Comparison of ENCODE assay signal across 26 cellular contexts in genomic region chr17:43524945-43525575, GRCh38. TPM values are rescaled to one million over a fixed set of nuclear protein-coding genes. Genes with fewer than 3 reads are reported as not detected.
DNase-seq lines count a peak whose midpoint lies in the region; ATAC-seq and TF ChIP-seq lines count a peak whose summit lies in the region.
"Had no signal": no experiment of that assay in that cellular context is flagged by ENCODE, and none has a peak within 500 bp of the region (broad histone marks: within the 10 kb centered on the region; RNA-seq: fewer than 3 reads in every experiment).

No MANE protein-coding gene starts in this region.

- H4K91ac ChIP-seq in IMR-90 (ENCODE audit: insufficient read depth, low read depth, low read length) = peak overlapping the region; percentile 55

- DNase-seq in EH (ENCODE audit: low read depth) = peak; percentile 52
- peak; percentile 27 for DNase-seq in IMR-90
- DNase-seq in choroid plexus epithelial cell (ENCODE audit: low read depth) = peak; percentile 66
- DNase-seq in osteocyte (ENCODE audit: extremely low spot score, unreplicated experiment) = no peak
- no peak for DNase-seq in activated CD4-positive, alpha-beta memory T cell treated with anti-CD3 and anti-CD28 coated beads, Interleukin-2, amount 10 ng/mL, durations not matched to agents 7 days and 5 days
- DNase-seq in DMS153 treated with DMSO at 0.1 percent for 48 hours (lab: John Stamatoyannopoulos, UW; ENCODE audit: unreplicated experiment) = no peak
- DNase-seq: activated CD4-positive, alpha-beta T cell treated with anti-CD3 and anti-CD28 coated beads for 36 hours; activated naive CD8-positive, alpha-beta T cell treated with anti-CD3 and anti-CD28 coated beads, Interleukin-2, amount 50 U/mL, for 24 hours; AML-193; gastrocnemius medialis; NCI-H146; NCI-H2171; NCI-H526; stimulated activated CD4-positive, alpha-beta T cell treated with anti-CD3 and anti-CD28 coated beads, Interleukin-2, amount 100 ng/mL, for 24 hours; stimulated activated naive CD8-positive, alpha-beta T cell treated with anti-CD3 and anti-CD28 coated beads, Interleukin-15, amount 100 ng/mL, for 72 hours; T-cell; transverse colon had no signal

- H3K36me3 Mint-ChIP-seq in osteocyte (ENCODE audit: unreplicated experiment) = peaks cover 32% of the 10 kb centered on the region
- peaks cover 40% of the 10 kb centered on the region for H3K36me3 Mint-ChIP-seq in activated CD4-positive, alpha-beta memory T cell treated with anti-CD3 and anti-CD28 coated beads, Interleukin-2, amount 10 ng/mL, durations not matched to agents 7 days and 5 days (ENCODE audit: low read depth)

- peak overlapping the region; percentile 18; the same call in 1 of the 2 replicates for H2BK120ac ChIP-seq in IMR-90 (ENCODE audit: low read depth, low read length)

- H3K27ac Mint-ChIP-seq in osteocyte (ENCODE audit: unreplicated experiment) = peak overlapping the region; percentile 89
- no peak overlapping the region for H3K27ac Mint-ChIP-seq in activated CD4-positive, alpha-beta memory T cell treated with anti-CD3 and anti-CD28 coated beads, Interleukin-2, amount 10 ng/mL, durations not matched to agents 7 days and 5 days
- H3K27ac Mint-ChIP-seq: activated CD4-positive, alpha-beta T cell treated with anti-CD3 and anti-CD28 coated beads for 36 hours; activated naive CD8-positive, alpha-beta T cell treated with anti-CD3 and anti-CD28 coated beads, Interleukin-2, amount 50 U/mL, for 24 hours; activated T-helper 17 cell treated with anti-CD3 and anti-CD28 coated beads, Interleukin-2, amount 50 U/mL, for 72 hours; IgD-negative memory B cell; mesothelial cell of epicardium; nephron; T-cell had no signal

- CTCF ChIA-PET in IMR-90 (lab: Yijun Ruan, JAX) = interaction anchor here (0.7 kb wide), 1 partner anchor 145 kb away, joined by 3 read pairs; no protein-coding TSS in a partner anchor
- CTCF ChIA-PET in activated CD4-positive, alpha-beta memory T cell treated with anti-CD3 and anti-CD28 coated beads, Interleukin-2, amount 10 ng/mL, durations not matched to agents 7 days and 5 days (lab: Charles Lee) = no interaction called here

- H3K4ac ChIP-seq in IMR-90 (ENCODE audit: low read depth, low read length) = peak overlapping the region; percentile 72

- H3K56ac ChIP-seq in IMR-90 (ENCODE audit: extremely low read depth, insufficient read depth, low read length) = no peak overlapping the region

- H3K27me3 ChIP-seq in IMR-90 (ENCODE audit: control insufficient read depth, insufficient read depth, low read length) = no peaks in the 10 kb centered on the region
- H3K27me3 ChIP-seq: cardiac muscle cell, dorsolateral prefrontal cortex, gastrocnemius medialis, transverse colon had no signal

- H2BK20ac ChIP-seq in IMR-90 (ENCODE audit: low read depth, low read length) = no peak overlapping the region

- no peak for TF ChIP-seq CTCF in IMR-90 (conservative IDR thresholded peaks at IDR 0.05; ENCODE audit: low read depth, low read length)
- no peak for TF ChIP-seq CTCF in choroid plexus epithelial cell (conservative IDR thresholded peaks at IDR 0.05; ENCODE audit: low read depth, low read length)
- no peak for TF ChIP-seq CTCF in osteocyte (IDR thresholded peaks at IDR 0.05)

- BruUV-seq in IMR-90 (replicated peaks; lab: Mats Ljungman, UMichigan) = no TSS peak

- in situ Hi-C loops in IMR-90 (cut with MboI; ENCODE audit: low sequenced_read_pairs) = loop anchor here (5.0 kb wide), 1 partner anchor 147 kb away; no protein-coding TSS in a partner anchor

- peak overlapping the region; percentile 77; the same call in 1 of the 2 replicates for H3K14ac ChIP-seq in IMR-90 (replicated peaks; ENCODE audit: low read depth, low read length)

- ATAC-seq in IMR-90 (ENCODE audit: low read depth) = peak; percentile 47
- no peak for ATAC-seq in GM18868 (IDR thresholded peaks at IDR 0.05; ENCODE audit: unreplicated experiment)
- ATAC-seq in GM19455 (IDR thresholded peaks at IDR 0.05; ENCODE audit: unreplicated experiment) = no peak
- ATAC-seq: activated CD4-positive, alpha-beta T cell treated with anti-CD3 and anti-CD28 coated beads for 36 hours; activated naive CD8-positive, alpha-beta T cell treated with anti-CD3 and anti-CD28 coated beads, Interleukin-2, amount 50 U/mL, for 24 hours; activated T-helper 17 cell treated with anti-CD3 and anti-CD28 coated beads, Interleukin-2, amount 50 U/mL, for 72 hours; gastrocnemius medialis; stimulated activated naive CD8-positive, alpha-beta T cell treated with anti-CD3 and anti-CD28 coated beads, Interleukin-15, amount 100 ng/mL, for 72 hours; T-cell had no signal

- intact Hi-C loops in IMR-90 (cut with micrococcal nuclease) = no loop called here

- no peak overlapping the region for H2BK5ac ChIP-seq in IMR-90 (ENCODE audit: low read depth, low read length, poor library complexity, severe bottlenecking)

- TF ChIP-seq RAD21 in IMR-90 (IDR thresholded peaks at IDR 0.05; ENCODE audit: low read length) = no peak

- peaks cover 3 to 44% of the 10 kb centered on the region in 2 experiments; a peak in 2 of 4 replicates for H3K79me1 ChIP-seq in IMR-90 (ENCODE audit: low read depth in 1 of 2, low read length in 2 of 2)

- H3K9ac ChIP-seq in IMR-90 (ENCODE audit: low read depth, low read length) = no peak overlapping the region

- H3K4me1 ChIP-seq in IMR-90 (ENCODE audit: control insufficient read depth, insufficient read depth, low read length) = peaks cover 10% of the 10 kb centered on the region

- H3K9me3 ChIP-seq in IMR-90 (ENCODE audit: control insufficient read depth, insufficient read depth, low read length) = no peaks in the 10 kb centered on the region
- H3K9me3 ChIP-seq: gastrocnemius medialis, transverse colon had no signal

- H3K27me3 Mint-ChIP-seq in osteocyte (ENCODE audit: unreplicated experiment) = no peaks in the 10 kb centered on the region
- no peaks in the 10 kb centered on the region for H3K27me3 Mint-ChIP-seq in activated CD4-positive, alpha-beta memory T cell treated with anti-CD3 and anti-CD28 coated beads, Interleukin-2, amount 10 ng/mL, durations not matched to agents 7 days and 5 days
- H3K27me3 Mint-ChIP-seq: activated CD4-positive, alpha-beta T cell treated with anti-CD3 and anti-CD28 coated beads for 36 hours; activated naive CD8-positive, alpha-beta T cell treated with anti-CD3 and anti-CD28 coated beads, Interleukin-2, amount 50 U/mL, for 24 hours; activated T-helper 17 cell treated with anti-CD3 and anti-CD28 coated beads, Interleukin-2, amount 50 U/mL, for 72 hours; IgD-negative memory B cell; stimulated activated naive CD8-positive, alpha-beta T cell treated with anti-CD3 and anti-CD28 coated beads, Interleukin-15, amount 100 ng/mL, for 72 hours; T-cell had no signal

- no peak overlapping the region for H3K27ac ChIP-seq in IMR-90 (ENCODE audit: insufficient read depth, low read length)
- H3K27ac ChIP-seq: cardiac muscle cell, gastrocnemius medialis, HL-60, transverse colon had no signal

- H2AK9ac ChIP-seq in IMR-90 (replicated peaks; ENCODE audit: low read depth, low read length, poor library complexity) = peak overlapping the region; percentile 66

- POLR2A ChIA-PET in IMR-90 (lab: Charles Lee; ENCODE audit: unreplicated experiment) = no interaction called here
- POLR2A ChIA-PET in activated CD4-positive, alpha-beta memory T cell treated with anti-CD3 and anti-CD28 coated beads, Interleukin-2, amount 10 ng/mL, durations not matched to agents 7 days and 5 days (lab: Charles Lee) = no interaction called here

- WGBS in IMR-90 (ENCODE audit: extremely low coverage in 2 of 2, insufficient read length in 1 of 2), 2 experiments = 93% methylated on average over 2 of the region's 8 CpGs; no CpG with 5 or more reads in 1 of the 2 experiments

- H3K4me3 Mint-ChIP-seq in osteocyte (ENCODE audit: unreplicated experiment) = no peak overlapping the region
- no peak overlapping the region for H3K4me3 Mint-ChIP-seq in activated CD4-positive, alpha-beta memory T cell treated with anti-CD3 and anti-CD28 coated beads, Interleukin-2, amount 10 ng/mL, durations not matched to agents 7 days and 5 days
- H3K4me3 Mint-ChIP-seq: activated CD4-positive, alpha-beta T cell treated with anti-CD3 and anti-CD28 coated beads for 36 hours; activated naive CD8-positive, alpha-beta T cell treated with anti-CD3 and anti-CD28 coated beads, Interleukin-2, amount 50 U/mL, for 24 hours; activated T-helper 17 cell treated with anti-CD3 and anti-CD28 coated beads, Interleukin-2, amount 50 U/mL, for 72 hours; IgD-negative memory B cell; mesothelial cell of epicardium; nephron; stimulated activated naive CD8-positive, alpha-beta T cell treated with anti-CD3 and anti-CD28 coated beads, Interleukin-15, amount 100 ng/mL, for 72 hours; T-cell had no signal

- H2BK15ac ChIP-seq in IMR-90 (ENCODE audit: low read depth, low read length) = no peak overlapping the region

- no peaks in the 10 kb centered on the region for H3K9me3 Mint-ChIP-seq in osteocyte (ENCODE audit: unreplicated experiment)
- H3K9me3 Mint-ChIP-seq in activated CD4-positive, alpha-beta memory T cell treated with anti-CD3 and anti-CD28 coated beads, Interleukin-2, amount 10 ng/mL, durations not matched to agents 7 days and 5 days = no peaks in the 10 kb centered on the region
- H3K9me3 Mint-ChIP-seq: activated naive CD8-positive, alpha-beta T cell treated with anti-CD3 and anti-CD28 coated beads, Interleukin-2, amount 50 U/mL, for 24 hours; activated T-helper 17 cell treated with anti-CD3 and anti-CD28 coated beads, Interleukin-2, amount 50 U/mL, for 72 hours; IgD-negative memory B cell; mesothelial cell of epicardium; nephron; stimulated activated naive CD8-positive, alpha-beta T cell treated with anti-CD3 and anti-CD28 coated beads, Interleukin-15, amount 100 ng/mL, for 72 hours; T-cell had no signal

- H2AFZ ChIP-seq in IMR-90 (replicated peaks; ENCODE audit: low read length, poor library complexity) = no peak overlapping the region

- H3K9me1 ChIP-seq in IMR-90 (ENCODE audit: insufficient read depth, low read length) = peaks cover 12% of the 10 kb centered on the region

- peaks cover 39% of the 10 kb centered on the region for H3K4me1 Mint-ChIP-seq in osteocyte (ENCODE audit: unreplicated experiment)
- no peaks in the 10 kb centered on the region for H3K4me1 Mint-ChIP-seq in activated CD4-positive, alpha-beta memory T cell treated with anti-CD3 and anti-CD28 coated beads, Interleukin-2, amount 10 ng/mL, durations not matched to agents 7 days and 5 days
- H3K4me1 Mint-ChIP-seq: activated CD4-positive, alpha-beta T cell treated with anti-CD3 and anti-CD28 coated beads for 36 hours; activated naive CD8-positive, alpha-beta T cell treated with anti-CD3 and anti-CD28 coated beads, Interleukin-2, amount 50 U/mL, for 24 hours had no signal

- H4K8ac ChIP-seq in IMR-90 (ENCODE audit: low read depth in 2 of 2, low read length in 2 of 2) = no peak overlapping the region

- H2AK5ac ChIP-seq in IMR-90 (ENCODE audit: low read depth, low read length) = peak overlapping the region; percentile 70

- peak overlapping the region; percentile 80; the same call in 1 of the 2 replicates for H3K23ac ChIP-seq in IMR-90 (ENCODE audit: low read depth, low read length)

- H3K36me3 ChIP-seq in IMR-90 (ENCODE audit: control insufficient read depth, insufficient read depth, low read length) = peaks cover 55% of the 10 kb centered on the region

- no peak overlapping the region for H4K5ac ChIP-seq in IMR-90 (ENCODE audit: low read depth, low read length)

- dilution Hi-C loops in IMR-90 (cut with HindIII; ENCODE audit: low sequenced_read_pairs, unreplicated experiment) = no loop called here

- H3K4me3 ChIP-seq in IMR-90 (ENCODE audit: insufficient read depth, low read depth, low read length) (no peak overlapping the region), choroid plexus epithelial cell (ENCODE audit: low read depth, low read length) (no peak overlapping the region)
- H3K4me3 ChIP-seq: cardiac muscle cell, dorsolateral prefrontal cortex, gastrocnemius medialis, transverse colon had no signal

- no peak for TF ChIP-seq POLR2A in IMR-90 (IDR thresholded peaks at IDR 0.05; ENCODE audit: low read depth, low read length)

- H3K4me2 ChIP-seq in IMR-90 (ENCODE audit: low read depth, low read length) = no peak overlapping the region

- H3K18ac ChIP-seq in IMR-90 (ENCODE audit: low read depth, low read length) = no peak overlapping the region

- 0 out of 2 replicates have a peak, but pooled peaks cover 3% of the 10 kb centered on the region for H4K20me1 ChIP-seq in IMR-90 (ENCODE audit: insufficient read depth, low read length)

RNA-seq across cellular contexts. Expression of gene ETV4, which starts 21.1 kb away (rescaled TPM):
- 3.3 and 4.3 TPM in 2 replicates for total RNA-seq in IMR-90 (2012; rRNA removed)
- polyA plus RNA-seq in IMR-90 (2012; rRNA removed) = 12.7 and 13.2 TPM in 2 replicates
- 9.5 TPM in 2 replicates for polyA plus RNA-seq in IMR-90 (2012; cell fraction: cytosol; rRNA removed)
- 17.9 and 24.9 TPM in 2 replicates for polyA plus RNA-seq in IMR-90 (2012; cell fraction: nucleus; rRNA removed; ENCODE audit: low replicate concordance)
- total RNA-seq in osteocyte = 5.9 and 6.5 TPM in 2 replicates
- 1 to 10 TPM; 3.6 to 4.0 TPM for total RNA-seq in activated CD4-positive, alpha-beta memory T cell treated with anti-CD3 and anti-CD28 coated beads, Interleukin-2, amount 10 ng/mL, durations not matched to agents 7 days and 5 days
- polyA plus RNA-seq: IgD-negative memory B cell had no signal

RNA-seq across cellular contexts. Expression of gene DHX8, which starts 41.3 kb away (rescaled TPM):
- total RNA-seq in IMR-90 (2012; rRNA removed) (50.0 TPM in 2 replicates), osteocyte (68.5 and 70.7 TPM in 2 replicates)
- polyA plus RNA-seq in IMR-90 (2012; rRNA removed) = 21.8 and 22.6 TPM in 2 replicates
- 8.8 and 12.4 TPM in 2 replicates for polyA plus RNA-seq in IMR-90 (2012; cell fraction: cytosol; rRNA removed)
- 14.1 and 32.4 TPM in 2 replicates for polyA plus RNA-seq in IMR-90 (2012; cell fraction: nucleus; rRNA removed; ENCODE audit: low replicate concordance)
- total RNA-seq in activated CD4-positive, alpha-beta memory T cell treated with anti-CD3 and anti-CD28 coated beads, Interleukin-2, amount 10 ng/mL, durations not matched to agents 7 days and 5 days = 10 to 100 TPM; 59.8 to 61.3 TPM

Comparison
In these comparisons a context has a peak if more than half of its experiments do, and no peak if none do; other contexts are left out.
1. DNase-seq: peak in EH (single experiment), IMR-90 (single experiment) and choroid plexus epithelial cell (single experiment); none in osteocyte (single experiment), activated CD4-positive, alpha-beta memory T cell treated with anti-CD3 and anti-CD28 coated beads, Interleukin-2, amount 10 ng/mL, durations not matched to agents 7 days and 5 days (single experiment) and DMS153 treated with DMSO at 0.1 percent for 48 hours (single experiment).